ENCODE assay signal across 1 cellular context in the genomic region with DNA sequence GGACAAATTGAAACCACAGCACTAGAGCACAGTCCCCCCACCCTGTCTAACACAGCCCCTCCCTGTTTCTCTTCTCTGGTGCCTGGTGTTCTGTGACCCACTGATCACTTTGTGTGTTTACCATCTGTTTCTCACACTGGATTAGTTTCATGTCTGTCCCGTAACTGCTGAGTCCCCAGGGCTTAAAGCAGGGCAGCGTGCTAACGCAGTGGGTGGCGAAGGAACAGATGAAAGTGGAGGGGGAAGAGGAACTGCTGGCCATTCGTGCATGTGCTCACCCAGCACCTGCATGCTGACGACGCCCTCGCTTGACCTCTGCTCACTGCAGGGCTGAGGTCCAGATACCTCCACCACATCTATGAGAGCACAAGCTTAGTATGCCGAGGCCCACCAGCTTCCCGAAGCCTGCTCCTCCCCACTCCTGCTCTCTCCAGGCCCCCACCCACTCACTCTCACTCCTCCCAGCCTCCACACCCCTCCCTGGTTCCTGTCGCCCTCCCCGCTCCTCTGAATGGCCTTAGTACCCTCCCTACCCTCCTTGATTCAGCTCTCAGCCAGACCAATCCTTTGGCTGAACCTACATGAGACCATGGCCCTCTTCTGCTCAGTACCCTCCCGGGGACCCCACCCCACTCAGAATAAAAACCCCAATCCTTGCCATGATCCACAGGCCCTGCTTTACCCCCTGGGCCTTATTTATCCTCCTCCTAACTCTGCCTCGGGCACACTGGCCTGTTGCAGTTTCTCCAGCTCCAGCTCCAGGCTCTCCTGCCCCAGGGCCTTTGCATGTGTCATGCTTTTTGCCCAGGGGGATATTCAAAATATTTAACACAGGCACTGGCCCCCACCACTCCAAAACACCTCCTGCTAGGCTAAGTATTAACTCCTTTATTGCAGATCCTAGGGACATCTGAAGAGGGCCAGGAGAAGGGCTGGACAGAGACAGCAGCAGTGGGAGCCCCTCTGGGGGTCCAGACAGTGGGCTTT.
TF ChIP-seq lines count a peak whose summit lies in the region.

No MANE protein-coding gene starts in this region.

TF ChIP-seq in HepG2, 621 proteins besides CTCF, POLR2A, EP300 and RAD21:
- TF ChIP-seq, protein P1, sequence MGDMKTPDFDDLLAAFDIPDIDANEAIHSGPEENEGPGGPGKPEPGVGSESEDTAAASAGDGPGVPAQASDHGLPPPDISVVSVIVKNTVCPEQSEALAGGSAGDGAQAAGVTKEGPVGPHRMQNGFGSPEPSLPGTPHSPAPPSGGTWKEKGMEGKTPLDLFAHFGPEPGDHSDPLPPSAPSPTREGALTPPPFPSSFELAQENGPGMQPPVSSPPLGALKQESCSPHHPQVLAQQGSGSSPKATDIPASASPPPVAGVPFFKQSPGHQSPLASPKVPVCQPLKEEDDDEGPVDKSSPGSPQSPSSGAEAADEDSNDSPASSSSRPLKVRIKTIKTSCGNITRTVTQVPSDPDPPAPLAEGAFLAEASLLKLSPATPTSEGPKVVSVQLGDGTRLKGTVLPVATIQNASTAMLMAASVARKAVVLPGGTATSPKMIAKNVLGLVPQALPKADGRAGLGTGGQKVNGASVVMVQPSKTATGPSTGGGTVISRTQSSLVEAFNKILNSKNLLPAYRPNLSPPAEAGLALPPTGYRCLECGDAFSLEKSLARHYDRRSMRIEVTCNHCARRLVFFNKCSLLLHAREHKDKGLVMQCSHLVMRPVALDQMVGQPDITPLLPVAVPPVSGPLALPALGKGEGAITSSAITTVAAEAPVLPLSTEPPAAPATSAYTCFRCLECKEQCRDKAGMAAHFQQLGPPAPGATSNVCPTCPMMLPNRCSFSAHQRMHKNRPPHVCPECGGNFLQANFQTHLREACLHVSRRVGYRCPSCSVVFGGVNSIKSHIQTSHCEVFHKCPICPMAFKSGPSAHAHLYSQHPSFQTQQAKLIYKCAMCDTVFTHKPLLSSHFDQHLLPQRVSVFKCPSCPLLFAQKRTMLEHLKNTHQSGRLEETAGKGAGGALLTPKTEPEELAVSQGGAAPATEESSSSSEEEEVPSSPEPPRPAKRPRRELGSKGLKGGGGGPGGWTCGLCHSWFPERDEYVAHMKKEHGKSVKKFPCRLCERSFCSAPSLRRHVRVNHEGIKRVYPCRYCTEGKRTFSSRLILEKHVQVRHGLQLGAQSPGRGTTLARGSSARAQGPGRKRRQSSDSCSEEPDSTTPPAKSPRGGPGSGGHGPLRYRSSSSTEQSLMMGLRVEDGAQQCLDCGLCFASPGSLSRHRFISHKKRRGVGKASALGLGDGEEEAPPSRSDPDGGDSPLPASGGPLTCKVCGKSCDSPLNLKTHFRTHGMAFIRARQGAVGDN (CRISPR knock-in tag; IDR thresholded peaks at IDR 0.05): peak; percentile 26; the same call in 1 of the 2 replicates
- TF ChIP-seq, protein P2, sequence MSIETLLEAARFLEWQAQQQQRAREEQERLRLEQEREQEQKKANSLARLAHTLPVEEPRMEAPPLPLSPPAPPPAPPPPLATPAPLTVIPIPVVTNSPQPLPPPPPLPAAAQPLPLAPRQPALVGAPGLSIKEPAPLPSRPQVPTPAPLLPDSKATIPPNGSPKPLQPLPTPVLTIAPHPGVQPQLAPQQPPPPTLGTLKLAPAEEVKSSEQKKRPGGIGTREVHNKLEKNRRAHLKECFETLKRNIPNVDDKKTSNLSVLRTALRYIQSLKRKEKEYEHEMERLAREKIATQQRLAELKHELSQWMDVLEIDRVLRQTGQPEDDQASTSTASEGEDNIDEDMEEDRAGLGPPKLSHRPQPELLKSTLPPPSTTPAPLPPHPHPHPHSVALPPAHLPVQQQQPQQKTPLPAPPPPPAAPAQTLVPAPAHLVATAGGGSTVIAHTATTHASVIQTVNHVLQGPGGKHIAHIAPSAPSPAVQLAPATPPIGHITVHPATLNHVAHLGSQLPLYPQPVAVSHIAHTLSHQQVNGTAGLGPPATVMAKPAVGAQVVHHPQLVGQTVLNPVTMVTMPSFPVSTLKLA (IDR thresholded peaks at IDR 0.05): peak; percentile 47
- TF ChIP-seq RNF2 (conservative IDR thresholded peaks at IDR 0.05; ENCODE audit: low read depth): no peak
